ENCODE assay signal across 19 cellular contexts in genomic region chr15:26632500-26632899, GRCh38.
"Had no signal": no experiment of that assay in that cellular context is flagged by ENCODE, and none has a peak within 500 bp of the region (broad histone marks: within the 10 kb centered on the region; RNA-seq: fewer than 3 reads in every experiment).

No MANE protein-coding gene starts in this region.

- H3K4me3 ChIP-seq: right atrium auricular region, suprapubic skin had no signal

- H3K36me3 ChIP-seq: brain microvascular endothelial cell, right atrium auricular region, suprapubic skin had no signal

- H3K27ac ChIP-seq: brain microvascular endothelial cell, right atrium auricular region, suprapubic skin had no signal

- DNase-seq: activated CD4-positive, alpha-beta T cell treated with anti-CD3 and anti-CD28 coated beads, Interleukin-2, amount 10 ng/mL, durations not matched to agents 7 days and 5 days; activated CD8-positive, alpha-beta memory T cell treated with anti-CD3 and anti-CD28 coated beads, Interleukin-2, amount 50 U/mL, for 4 hours; activated naive CD4-positive, alpha-beta T cell treated with anti-CD3 and anti-CD28 coated beads, Interleukin-2, amount 10 ng/mL, durations not matched to agents 7 days and 5 days; activated naive CD8-positive, alpha-beta T cell treated with anti-CD3 and anti-CD28 coated beads, Interleukin-2, amount 50 U/mL, for 24 hours; activated T-cell treated with anti-CD3 and anti-CD28 coated beads, Interleukin-2, amount 50 U/mL, for 4 hours; aorta; brain microvascular endothelial cell; central memory CD4-positive, alpha-beta T cell; dorsolateral prefrontal cortex; erythroblast; foreskin melanocyte; kidney; mammary epithelial cell; T1000; trophoblast cell had no signal

- FAIRE-seq: colon, endometrium, kidney had no signal

- H3K4me1 ChIP-seq: suprapubic skin had no signal

- H3K27me3 ChIP-seq: brain microvascular endothelial cell, dorsolateral prefrontal cortex, right atrium auricular region, suprapubic skin had no signal
